8 cellular contexts compared by ENCODE assay signal in genomic region chr2:25042321-25043240, GRCh38. TPM values are rescaled to one million over a fixed set of nuclear protein-coding genes. Genes with fewer than 3 reads are reported as not detected.
DNase-seq lines count a peak whose midpoint lies in the region; ATAC-seq and TF ChIP-seq lines count a peak whose summit lies in the region.

No MANE protein-coding gene starts in this region.

- peak overlapping the region; percentile 84 for H3K4me3 Mint-ChIP-seq in activated CD4-positive, alpha-beta T cell treated with anti-CD3 and anti-CD28 coated beads, Interleukin-2, amount 10 ng/mL, durations not matched to agents 24 days and 14 days

- H3K27ac Mint-ChIP-seq in activated CD4-positive, alpha-beta T cell treated with anti-CD3 and anti-CD28 coated beads, Interleukin-2, amount 10 ng/mL, durations not matched to agents 24 days and 14 days = peak overlapping the region; percentile 49

- peaks cover 18% of the 10 kb centered on the region for H3K4me1 ChIP-seq in A673 (ENCODE audit: insufficient read depth, low read length, poor library complexity, severe bottlenecking)
- H3K4me1 ChIP-seq in HUES64 (ENCODE audit: insufficient read depth, low read length) = peaks cover 8% of the 10 kb centered on the region; the same call in 1 of the 2 replicates
- H3K4me1 ChIP-seq in mucosa of descending colon (ENCODE audit: low read depth) = peaks cover 14% of the 10 kb centered on the region
- H3K4me1 ChIP-seq in upper lobe of left lung = peaks cover 15 to 22% (median 20%) of the 10 kb centered on the region in 4 donors

- in situ Hi-C loops in GM13977 (cut with MboI; ENCODE audit: low pct_unique_long_range_greater_than_20kb, low sequenced_read_pairs, unreplicated experiment) = no loop called here

- CTCF ChIA-PET in A673 (lab: Charles Lee) = no interaction called here

- H3K9me3 ChIP-seq in A673 (ENCODE audit: low read depth, low read length, poor library complexity, severe bottlenecking) (no peaks in the 10 kb centered on the region), HUES64 (ENCODE audit: insufficient read depth, low read depth, low read length) (no peaks in the 10 kb centered on the region), mucosa of descending colon (no peaks in the 10 kb centered on the region), upper lobe of left lung (no peaks in the 10 kb centered on the region)

- H3K27me3 Mint-ChIP-seq in activated CD4-positive, alpha-beta T cell treated with anti-CD3 and anti-CD28 coated beads, Interleukin-2, amount 10 ng/mL, durations not matched to agents 24 days and 14 days = peaks cover 47% of the 10 kb centered on the region

- H3K36me3 ChIP-seq in A673 (ENCODE audit: insufficient read depth, low read length, poor library complexity, severe bottlenecking) (no peaks in the 10 kb centered on the region), HUES64 (ENCODE audit: insufficient read depth, low read length) (no peaks in the 10 kb centered on the region), mucosa of descending colon (ENCODE audit: low read depth) (no peaks in the 10 kb centered on the region), upper lobe of left lung (no peaks in the 10 kb centered on the region)

- H3K9me3 Mint-ChIP-seq in activated CD4-positive, alpha-beta T cell treated with anti-CD3 and anti-CD28 coated beads, Interleukin-2, amount 10 ng/mL, durations not matched to agents 24 days and 14 days = no peaks in the 10 kb centered on the region

- TF ChIP-seq POLR2A in upper lobe of left lung (IDR thresholded peaks at IDR 0.05) = peak in 1 of 4 donors; percentile 35

- no peaks in the 10 kb centered on the region for H3K36me3 Mint-ChIP-seq in activated CD4-positive, alpha-beta T cell treated with anti-CD3 and anti-CD28 coated beads, Interleukin-2, amount 10 ng/mL, durations not matched to agents 24 days and 14 days (ENCODE audit: low read depth)

- TF ChIP-seq EP300 in upper lobe of left lung (IDR thresholded peaks at IDR 0.05) = no peak

- POLR2A ChIA-PET in A673 (lab: Charles Lee; ENCODE audit: low non-redundant PET) = no interaction called here

- ATAC-seq in mucosa of descending colon = peak; percentile 32
- ATAC-seq in upper lobe of left lung (ENCODE audit: low FRiP score in 2 of 2) = peak in 1 of 2 donors; percentile 71

- peak overlapping the region; percentile 73 for H3K9ac ChIP-seq in HUES64 (ENCODE audit: low read depth, low read length)

- BruUV-seq in A673 (replicated peaks; lab: Mats Ljungman, UMichigan) = no TSS peak

- peak overlapping the region; percentile 61 for H3K4me3 ChIP-seq in A673 (ENCODE audit: low read depth, low read length, poor library complexity, severe bottlenecking)
- H3K4me3 ChIP-seq in HUES64 (ENCODE audit: low read length) = peak overlapping the region; percentile 63
- H3K4me3 ChIP-seq in epithelial cell of esophagus (ENCODE audit: low read length) = peak overlapping the region; percentile 45
- H3K4me3 ChIP-seq in mucosa of descending colon = peak overlapping the region; percentile 24
- H3K4me3 ChIP-seq in upper lobe of left lung = peak overlapping the region; percentile 56 to 88 (median 78)

- WGBS in HUES64 = under 1% methylated on average over 76 of the region's 76 CpGs
- WGBS in upper lobe of left lung, 2 donors = 3 to 4% methylated on average over 9 to 27 of the region's 76 CpGs

- H3K27me3 ChIP-seq in A673 (replicated peaks; ENCODE audit: insufficient read depth, low read depth, low read length, poor library complexity) (peaks cover 30% of the 10 kb centered on the region), HUES64 (ENCODE audit: insufficient read depth, low read length) (peaks cover 28% of the 10 kb centered on the region), upper lobe of left lung (no peaks in the 10 kb centered on the region)

- intact Hi-C loops in A673 (cut with micrococcal nuclease; ENCODE audit: unreplicated experiment) = loop anchor here (5.0 kb wide), 2 partner anchors 65 to 190 kb away; no protein-coding TSS in a partner anchor
- intact Hi-C loops in activated CD4-positive, alpha-beta T cell treated with anti-CD3 and anti-CD28 coated beads, Interleukin-2, amount 10 ng/mL, durations not matched to agents 24 days and 14 days (cut with micrococcal nuclease) = loop anchor here (1.0 to 5.0 kb wide), 5 partner anchors 67 to 250 kb away; partner anchors contain the start of genes ADCY3, CENPO, DNAJC27 and PTRHD1
- intact Hi-C loops in mucosa of descending colon (cut with DNase I, micrococcal nuclease) = no loop called here

- peak; percentile 37 for DNase-seq in A673 (ENCODE audit: low spot score)
- peak; percentile 33 for DNase-seq in GM13977 (ENCODE audit: low spot score)
- DNase-seq in activated CD4-positive, alpha-beta T cell treated with anti-CD3 and anti-CD28 coated beads, Interleukin-2, amount 10 ng/mL, durations not matched to agents 24 days and 14 days = peak; percentile 66
- peak; percentile 16 for DNase-seq in epithelial cell of esophagus (ENCODE audit: low read depth)
- DNase-seq in mucosa of descending colon = peak; percentile 29 to 69 (median 60)
- peak; percentile 24 to 91 for DNase-seq in upper lobe of left lung
- DNase-seq in pons (ENCODE audit: low spot score) = no peak

- TF ChIP-seq CTCF in A673 (conservative IDR thresholded peaks at IDR 0.05; ENCODE audit: low read depth, low read length) (no peak), GM13977 (IDR thresholded peaks at IDR 0.05; ENCODE audit: extremely low read depth, insufficient read depth, missing control alignments) (no peak), epithelial cell of esophagus (IDR thresholded peaks at IDR 0.05; ENCODE audit: insufficient read depth, low read depth, low read length, missing control alignments) (no peak), mucosa of descending colon (IDR thresholded peaks at IDR 0.05) (no peak), upper lobe of left lung (IDR thresholded peaks at IDR 0.05) (peak in 1 of 6 experiments; percentile 2)

- no peak overlapping the region for H3K27ac ChIP-seq in A673 (ENCODE audit: low read depth, low read length, poor library complexity, severe bottlenecking)
- H3K27ac ChIP-seq in HUES64 (ENCODE audit: low read depth, low read length) = no peak overlapping the region
- peak overlapping the region; percentile 24 to 84 (median 68) for H3K27ac ChIP-seq in upper lobe of left lung

- peaks cover 22% of the 10 kb centered on the region for H3K4me1 Mint-ChIP-seq in activated CD4-positive, alpha-beta T cell treated with anti-CD3 and anti-CD28 coated beads, Interleukin-2, amount 10 ng/mL, durations not matched to agents 24 days and 14 days

RNA-seq across cellular contexts. Expression of gene EFR3B, which starts 0.7 kb away (rescaled TPM):
- total RNA-seq in A673 (2021) (0.76 and 1.0 TPM in 2 replicates), mucosa of descending colon (1 to 10 TPM; 1.0 to 2.8 (median 1.9) TPM), upper lobe of left lung (10 to 100 TPM in 3 of 6 donors, 1 to 10 TPM in 3; 5.1 to 15.2 (median 9.5) TPM)
- polyA plus RNA-seq in HUES64 (2013, experiment 1 of 2) = 5.9 TPM
- 7.7 TPM for polyA plus RNA-seq in HUES64 (2013, experiment 2 of 2)
- total RNA-seq in activated CD4-positive, alpha-beta T cell treated with anti-CD3 and anti-CD28 coated beads, Interleukin-2, amount 10 ng/mL, durations not matched to agents 24 days and 14 days = 0.09 and 0.12 TPM in 2 replicates

Comparison
In these comparisons a context has a peak if more than half of its experiments do, and no peak if none do; other contexts are left out.
1. H3K27ac ChIP-seq: peak in upper lobe of left lung (4 of 4); none in A673 (single experiment) and HUES64 (single experiment).
2. H3K4me3 ChIP-seq: peak in every context shown above with its lines; median percentile 78 in upper lobe of left lung; 63 in HUES64; 61 in A673; 45 in epithelial cell of esophagus; 24 in mucosa of descending colon.
3. intact Hi-C loops: an anchor here in A673 (5.0 kb wide) and activated CD4-positive, alpha-beta T cell treated with anti-CD3 and anti-CD28 coated beads, Interleukin-2, amount 10 ng/mL, durations not matched to agents 24 days and 14 days (1.0 to 5.0 kb wide); none called in mucosa of descending colon.